In genomic region chr4:37138019-37138653, GRCh38 we compare ENCODE assay signal across 18 cellular contexts.
A peak's percentile ranks its signal among the peaks of the same experiment; 100 is the strongest.
DNase-seq lines count a peak whose midpoint lies in the region; ATAC-seq lines count a peak whose summit lies in the region.
"Had no signal": no experiment of that assay in that cellular context is flagged by ENCODE, and none has a peak within 500 bp of the region (broad histone marks: within the 10 kb centered on the region; RNA-seq: fewer than 3 reads in every experiment).

No MANE protein-coding gene starts in this region.

- H2BK5ac ChIP-seq in trophoblast cell (ENCODE audit: low read depth, low read length, poor library complexity) = no peak overlapping the region

- no peak overlapping the region for H3K4ac ChIP-seq in trophoblast cell (ENCODE audit: low read depth, low read length)

- H3K27ac Mint-ChIP-seq in activated CD4-positive, alpha-beta T cell treated with anti-CD3 and anti-CD28 coated beads for 36 hours = no peak overlapping the region
- H3K27ac Mint-ChIP-seq: activated T-cell treated with anti-CD3 and anti-CD28 coated beads, Interleukin-2, amount 50 U/mL, for 72 hours; brain; endodermal cell; WTC11 had no signal

- H4K12ac ChIP-seq in trophoblast cell (ENCODE audit: low read depth, low read length) = no peak overlapping the region

- H3K79me1 ChIP-seq in trophoblast cell (ENCODE audit: low read length) = no peaks in the 10 kb centered on the region

- no peak overlapping the region for H3K27ac ChIP-seq in trophoblast cell (ENCODE audit: low read depth, low read length)
- H3K27ac ChIP-seq: 22Rv1, heart left ventricle, tibial artery had no signal

- peaks cover 2% of the 10 kb centered on the region for H3K9me3 Mint-ChIP-seq in activated CD4-positive, alpha-beta T cell treated with anti-CD3 and anti-CD28 coated beads for 36 hours (ENCODE audit: low read depth)
- H3K9me3 Mint-ChIP-seq: endodermal cell had no signal

- CTCF ChIA-PET in activated CD4-positive, alpha-beta T cell treated with anti-CD3 and anti-CD28 coated beads for 36 hours (lab: Charles Lee) = interaction anchor here (0.7 kb wide), 1 partner anchor 216 kb away, joined by 3 read pairs; no protein-coding TSS in a partner anchor

- no peak overlapping the region for H3K23ac ChIP-seq in trophoblast cell (ENCODE audit: low read length)

- no peak overlapping the region for H2BK120ac ChIP-seq in trophoblast cell (ENCODE audit: insufficient read depth, low read length, poor library complexity)

- H2BK12ac ChIP-seq in trophoblast cell (ENCODE audit: low read length) = no peak overlapping the region

- H3K4me3 ChIP-seq in trophoblast cell (ENCODE audit: low read depth, low read length) = no peak overlapping the region
- H3K4me3 ChIP-seq: heart left ventricle, tibial artery had no signal

- H4K91ac ChIP-seq in trophoblast cell (ENCODE audit: low read depth, low read length) = no peak overlapping the region

- no peak for DNase-seq in activated CD4-positive, alpha-beta T cell treated with anti-CD3 and anti-CD28 coated beads for 36 hours
- DNase-seq in activated CD4-positive, alpha-beta T cell treated with anti-CD3 and anti-CD28 coated beads for 1 hour = no peak
- DNase-seq in kidney tubule cell (ENCODE audit: low spot score) = peak; percentile 10
- DNase-seq in cerebellum (ENCODE audit: low spot score) = no peak
- no peak for DNase-seq in trophoblast cell
- no peak for DNase-seq in T-helper 9 cell
- DNase-seq: activated T-cell treated with anti-CD3 and anti-CD28 coated beads, Interleukin-2, amount 50 U/mL, for 72 hours; Caco-2; endodermal cell; heart left ventricle; NCI-H1417 treated with DMSO at 0.1 percent for 48 hours; NCI-H526; tibial artery had no signal

- no peaks in the 10 kb centered on the region for H3K27me3 ChIP-seq in trophoblast cell (ENCODE audit: insufficient read depth, low read length)
- H3K27me3 ChIP-seq: heart left ventricle, tibial artery had no signal

- H2AK5ac ChIP-seq in trophoblast cell (ENCODE audit: low read length) = no peak overlapping the region

- WGBS in trophoblast cell (ENCODE audit: extremely low coverage, insufficient coverage, insufficient read length) = no CpG with 5 or more reads among the region's 2 CpGs

- no peak overlapping the region for H3K4me2 ChIP-seq in trophoblast cell (ENCODE audit: low read length)

- no peak overlapping the region for H3K14ac ChIP-seq in trophoblast cell (ENCODE audit: low read length)

- no peaks in the 10 kb centered on the region for H3K79me2 ChIP-seq in trophoblast cell (ENCODE audit: control insufficient read depth, insufficient read depth, low read length, poor library complexity)

- no peak overlapping the region for H2AFZ ChIP-seq in trophoblast cell (ENCODE audit: insufficient read depth, low read length, poor library complexity)

- H3K4me1 ChIP-seq in trophoblast cell (ENCODE audit: control insufficient read depth in 1 of 2, insufficient read depth in 2 of 2, low read length in 2 of 2) = no peaks in the 10 kb centered on the region
- H3K4me1 ChIP-seq: Caco-2, heart left ventricle, tibial artery had no signal

- H3K9me3 ChIP-seq in trophoblast cell (ENCODE audit: insufficient read depth, low read depth, low read length) = no peaks in the 10 kb centered on the region
- H3K9me3 ChIP-seq: Caco-2, tibial artery had no signal

- no peak overlapping the region for H3K4me3 Mint-ChIP-seq in activated CD4-positive, alpha-beta T cell treated with anti-CD3 and anti-CD28 coated beads for 36 hours
- H3K4me3 Mint-ChIP-seq: activated T-cell treated with anti-CD3 and anti-CD28 coated beads, Interleukin-2, amount 50 U/mL, for 72 hours; brain; endodermal cell; WTC11 had no signal

- intact Hi-C loops in activated CD4-positive, alpha-beta T cell treated with anti-CD3 and anti-CD28 coated beads for 36 hours (cut with DNase I, micrococcal nuclease) = no loop called here

- peak; percentile 83 for ATAC-seq in activated CD4-positive, alpha-beta T cell treated with anti-CD3 and anti-CD28 coated beads for 36 hours
- peak; percentile 77 for ATAC-seq in GM21576 (IDR thresholded peaks at IDR 0.05; ENCODE audit: unreplicated experiment)
- peak; percentile 84 for ATAC-seq in HG03045 (IDR thresholded peaks at IDR 0.05; ENCODE audit: unreplicated experiment)
- ATAC-seq: activated T-cell treated with anti-CD3 and anti-CD28 coated beads, Interleukin-2, amount 50 U/mL, for 72 hours; heart left ventricle; WTC11 had no signal

- POLR2A ChIA-PET in activated CD4-positive, alpha-beta T cell treated with anti-CD3 and anti-CD28 coated beads for 36 hours (lab: Charles Lee) = no interaction called here

- no peak overlapping the region for H3K9ac ChIP-seq in trophoblast cell (ENCODE audit: low read length)

- H3K4me1 Mint-ChIP-seq in activated CD4-positive, alpha-beta T cell treated with anti-CD3 and anti-CD28 coated beads for 36 hours = peaks cover 3% of the 10 kb centered on the region
- H3K4me1 Mint-ChIP-seq: brain, endodermal cell, WTC11 had no signal

- H3K27me3 Mint-ChIP-seq in activated CD4-positive, alpha-beta T cell treated with anti-CD3 and anti-CD28 coated beads for 36 hours = peaks cover 3% of the 10 kb centered on the region

- H3K36me3 ChIP-seq in trophoblast cell (ENCODE audit: control insufficient read depth in 1 of 2, insufficient read depth in 2 of 2, low read length in 2 of 2) = no peaks in the 10 kb centered on the region
- H3K36me3 ChIP-seq: heart left ventricle, tibial artery had no signal

- H3K18ac ChIP-seq in trophoblast cell (ENCODE audit: low read length) = no peak overlapping the region

- no peak overlapping the region for H4K8ac ChIP-seq in trophoblast cell (ENCODE audit: low read depth, low read length)

- H3K36me3 Mint-ChIP-seq in activated CD4-positive, alpha-beta T cell treated with anti-CD3 and anti-CD28 coated beads for 36 hours (ENCODE audit: low read depth) = no peaks in the 10 kb centered on the region
- H3K36me3 Mint-ChIP-seq: brain, WTC11 had no signal
